Comparison of ENCODE assay signal across 23 cellular contexts in genomic region chrX:134573683-134574035, GRCh38.
DNase-seq lines count a peak whose midpoint lies in the region; ATAC-seq and TF ChIP-seq lines count a peak whose summit lies in the region.
"Had no signal": no experiment of that assay in that cellular context is flagged by ENCODE, and none has a peak within 500 bp of the region (broad histone marks: within the 10 kb centered on the region; RNA-seq: fewer than 3 reads in every experiment).

No MANE protein-coding gene starts in this region.

- no peak overlapping the region for H3K14ac ChIP-seq in IMR-90 (replicated peaks; ENCODE audit: low read depth, low read length)

- H3K4me3 Mint-ChIP-seq in activated CD4-positive, alpha-beta memory T cell treated with anti-CD3 and anti-CD28 coated beads, Interleukin-2, amount 10 ng/mL, durations not matched to agents 7 days and 5 days: no peak overlapping the region

- no peak overlapping the region for H3K56ac ChIP-seq in IMR-90 (ENCODE audit: extremely low read depth, insufficient read depth, low read length)

- POLR2A ChIA-PET in IMR-90 (lab: Charles Lee; ENCODE audit: unreplicated experiment): no interaction called here
- POLR2A ChIA-PET in PC-9 (lab: Charles Lee; ENCODE audit: unreplicated experiment): no interaction called here
- POLR2A ChIA-PET in activated CD4-positive, alpha-beta memory T cell treated with anti-CD3 and anti-CD28 coated beads, Interleukin-2, amount 10 ng/mL, durations not matched to agents 7 days and 5 days (lab: Charles Lee): no interaction called here

- peaks cover 6% of the 10 kb centered on the region; the same call in 1 of the 2 replicates for H3K9me1 ChIP-seq in IMR-90 (ENCODE audit: insufficient read depth, low read length)

- DNase-seq in IMR-90 (no peak), PC-9 (no peak), foreskin keratinocyte (no peak), GM13977 (ENCODE audit: low spot score) (no peak)
- no peak for DNase-seq in activated CD4-positive, alpha-beta memory T cell treated with anti-CD3 and anti-CD28 coated beads, Interleukin-2, amount 10 ng/mL, durations not matched to agents 7 days and 5 days
- DNase-seq in stimulated activated CD4-positive, alpha-beta T cell treated with anti-CD3 and anti-CD28 coated beads, Interleukin-4, amount 100 ng/mL, for 24 hours: no peak
- DNase-seq: DMS153, DND-41, GM23248, H7, Kasumi-1, MG63, NCI-H1105 treated with DMSO at 0.1 percent for 48 hours, NCI-H146, NCI-H1930, NCI-H2107, NCI-H524, NCI-H748 treated with DMSO at 0.1 percent for 48 hours, Right ventricle myocardium superior had no signal

- peaks cover 3% of the 10 kb centered on the region; the same call in 1 of the 2 replicates for H3K4me1 ChIP-seq in IMR-90 (ENCODE audit: control insufficient read depth, insufficient read depth, low read length)
- H3K4me1 ChIP-seq in PC-9 (replicated peaks; ENCODE audit: insufficient read depth): peaks cover 67% of the 10 kb centered on the region
- H3K4me1 ChIP-seq in foreskin keratinocyte: peaks cover 12% of the 10 kb centered on the region

- ATAC-seq in IMR-90 (ENCODE audit: low read depth) (no peak), foreskin keratinocyte (peak; percentile 7), GM19397 (IDR thresholded peaks at IDR 0.05; ENCODE audit: unreplicated experiment) (no peak)
- ATAC-seq: HepG2, K562 had no signal

- BruUV-seq in IMR-90 (replicated peaks; lab: Mats Ljungman, UMichigan) (no TSS peak), PC-9 (replicated peaks; lab: Mats Ljungman, UMichigan) (no TSS peak)

- TF ChIP-seq CTCF in IMR-90 (conservative IDR thresholded peaks at IDR 0.05; ENCODE audit: low read depth, low read length) (no peak), PC-9 (conservative IDR thresholded peaks at IDR 0.05) (no peak), foreskin keratinocyte (conservative IDR thresholded peaks at IDR 0.05) (no peak), GM13977 (IDR thresholded peaks at IDR 0.05; ENCODE audit: extremely low read depth, insufficient read depth, missing control alignments) (no peak)

- no peak overlapping the region for H3K18ac ChIP-seq in IMR-90 (ENCODE audit: low read depth, low read length)

- no peaks in the 10 kb centered on the region; the same call in 1 of the 2 replicates for H3K9me2 ChIP-seq in PC-9 (ENCODE audit: insufficient read depth)

- CTCF ChIA-PET in IMR-90 (lab: Yijun Ruan, JAX): no interaction called here
- CTCF ChIA-PET in PC-9 (lab: Charles Lee): interaction anchor here (0.6 to 0.8 kb wide), 2 partner anchors 190 to 206 kb away, joined by 3 read pairs; no protein-coding TSS in a partner anchor
- CTCF ChIA-PET in activated CD4-positive, alpha-beta memory T cell treated with anti-CD3 and anti-CD28 coated beads, Interleukin-2, amount 10 ng/mL, durations not matched to agents 7 days and 5 days (lab: Charles Lee): no interaction called here

- H2AK5ac ChIP-seq in IMR-90 (ENCODE audit: low read depth, low read length): 0 out of 2 replicates have a peak overlapping the region, but pooled peaks have one; percentile 10

- no peaks in the 10 kb centered on the region for H3K9me3 Mint-ChIP-seq in activated CD4-positive, alpha-beta memory T cell treated with anti-CD3 and anti-CD28 coated beads, Interleukin-2, amount 10 ng/mL, durations not matched to agents 7 days and 5 days

- H3K27me3 ChIP-seq in IMR-90 (ENCODE audit: control insufficient read depth, insufficient read depth, low read length) (no peaks in the 10 kb centered on the region; the same call in 1 of the 2 replicates), PC-9 (ENCODE audit: insufficient read depth, low read depth) (no peaks in the 10 kb centered on the region), foreskin keratinocyte (no peaks in the 10 kb centered on the region)
- H3K27me3 ChIP-seq: MG63, SJSA1 had no signal

- H4K91ac ChIP-seq in IMR-90 (ENCODE audit: insufficient read depth, low read depth, low read length): no peak overlapping the region; the same call in 1 of the 2 replicates

- no peak overlapping the region for H2AK9ac ChIP-seq in IMR-90 (replicated peaks; ENCODE audit: low read depth, low read length, poor library complexity)

- dilution Hi-C loops in IMR-90 (cut with HindIII; ENCODE audit: low sequenced_read_pairs, unreplicated experiment): no loop called here

- H3K27me3 Mint-ChIP-seq in activated CD4-positive, alpha-beta memory T cell treated with anti-CD3 and anti-CD28 coated beads, Interleukin-2, amount 10 ng/mL, durations not matched to agents 7 days and 5 days: peaks cover 10% of the 10 kb centered on the region

- H3K4me3 ChIP-seq in IMR-90 (ENCODE audit: insufficient read depth, low read depth, low read length) (no peak overlapping the region), PC-9 (no peak overlapping the region)
- H3K4me3 ChIP-seq: GM23248, K562, MG63, SJSA1 had no signal

- H3K27ac ChIP-seq in IMR-90 (ENCODE audit: insufficient read depth, low read length) (no peak overlapping the region), PC-9 (peak overlapping the region; percentile 58), foreskin keratinocyte (no peak overlapping the region)
- H3K27ac ChIP-seq: GM23248, SJSA1 had no signal

- H3K23ac ChIP-seq in IMR-90 (ENCODE audit: low read depth, low read length): no peak overlapping the region

- H3F3A ChIP-seq in PC-9 (ENCODE audit: insufficient read depth, low read depth): peaks cover 47% of the 10 kb centered on the region

- intact Hi-C loops in IMR-90 (cut with micrococcal nuclease) (no loop called here), PC-9 (cut with micrococcal nuclease; ENCODE audit: unreplicated experiment) (no loop called here)

- no peak overlapping the region for H2BK15ac ChIP-seq in IMR-90 (ENCODE audit: low read depth, low read length)

- H4K20me1 ChIP-seq in IMR-90 (ENCODE audit: insufficient read depth, low read length) (no peaks in the 10 kb centered on the region), PC-9 (ENCODE audit: insufficient read depth) (no peaks in the 10 kb centered on the region)

- H3K79me1 ChIP-seq in IMR-90 (ENCODE audit: low read depth in 1 of 2, low read length in 2 of 2): no peaks in the 10 kb centered on the region

- H2BK5ac ChIP-seq in IMR-90 (ENCODE audit: low read depth, low read length, poor library complexity, severe bottlenecking): no peak overlapping the region

- peaks cover 4% of the 10 kb centered on the region for H3K4me1 Mint-ChIP-seq in activated CD4-positive, alpha-beta memory T cell treated with anti-CD3 and anti-CD28 coated beads, Interleukin-2, amount 10 ng/mL, durations not matched to agents 7 days and 5 days

- in situ Hi-C loops in IMR-90 (cut with MboI; ENCODE audit: low sequenced_read_pairs): no loop called here
- in situ Hi-C loops in GM13977 (cut with MboI; ENCODE audit: low pct_unique_long_range_greater_than_20kb, low sequenced_read_pairs, unreplicated experiment): no loop called here

- no peaks in the 10 kb centered on the region for H3K36me3 ChIP-seq in IMR-90 (ENCODE audit: control insufficient read depth, insufficient read depth, low read length)
- H3K36me3 ChIP-seq in PC-9 (ENCODE audit: low read depth): no peaks in the 10 kb centered on the region
- H3K36me3 ChIP-seq: MG63, SJSA1 had no signal

- no peak overlapping the region for H4K8ac ChIP-seq in IMR-90 (ENCODE audit: low read depth in 2 of 2, low read length in 2 of 2)

- H3K36me3 Mint-ChIP-seq in activated CD4-positive, alpha-beta memory T cell treated with anti-CD3 and anti-CD28 coated beads, Interleukin-2, amount 10 ng/mL, durations not matched to agents 7 days and 5 days (ENCODE audit: low read depth): no peaks in the 10 kb centered on the region

- no CpG with 5 or more reads among the region's 5 CpGs for WGBS in IMR-90 (ENCODE audit: extremely low coverage in 2 of 2, insufficient read length in 1 of 2), 2 experiments

- H3K9ac ChIP-seq in IMR-90 (ENCODE audit: low read depth, low read length): no peak overlapping the region
- H3K9ac ChIP-seq: GM23248 had no signal

- no peak for TF ChIP-seq RAD21 in IMR-90 (IDR thresholded peaks at IDR 0.05; ENCODE audit: low read length)

- no peak overlapping the region for H3K27ac Mint-ChIP-seq in activated CD4-positive, alpha-beta memory T cell treated with anti-CD3 and anti-CD28 coated beads, Interleukin-2, amount 10 ng/mL, durations not matched to agents 7 days and 5 days

- no peaks in the 10 kb centered on the region for H3K79me2 ChIP-seq in PC-9 (ENCODE audit: low read depth)

- H3K9me3 ChIP-seq in IMR-90 (ENCODE audit: control insufficient read depth, insufficient read depth, low read length) (0 out of 2 replicates have a peak, but pooled peaks cover 2% of the 10 kb centered on the region), PC-9 (ENCODE audit: insufficient read depth, low read depth) (no peaks in the 10 kb centered on the region)
- H3K9me3 ChIP-seq: MG63, SJSA1 had no signal

- no peak overlapping the region for H2AFZ ChIP-seq in IMR-90 (replicated peaks; ENCODE audit: low read length, poor library complexity)
- H2AFZ ChIP-seq in PC-9: no peak overlapping the region
- H2AFZ ChIP-seq: GM23248 had no signal

- H3K4ac ChIP-seq in IMR-90 (ENCODE audit: low read depth, low read length): 0 out of 2 replicates have a peak overlapping the region, but pooled peaks have one; percentile 2

- H4K5ac ChIP-seq in IMR-90 (ENCODE audit: low read depth, low read length): no peak overlapping the region

- H2BK120ac ChIP-seq in IMR-90 (ENCODE audit: low read depth, low read length): no peak overlapping the region

- TF ChIP-seq POLR2A in IMR-90 (IDR thresholded peaks at IDR 0.05; ENCODE audit: low read depth, low read length): no peak

- H2BK20ac ChIP-seq in IMR-90 (ENCODE audit: low read depth, low read length): no peak overlapping the region

- H3K4me2 ChIP-seq in IMR-90 (ENCODE audit: low read depth, low read length) (no peak overlapping the region), PC-9 (peak overlapping the region; percentile 64)

TF ChIP-seq in IMR-90, 13 proteins besides CTCF, POLR2A, EP300 and RAD21 (continues in another document):
- TF ChIP-seq MAFK (IDR thresholded peaks at IDR 0.05; ENCODE audit: low read depth, low read length): no peak
- no peak for TF ChIP-seq ELK1 (IDR thresholded peaks at IDR 0.05; ENCODE audit: borderline replicate concordance, low read depth, low read length)
- no peak for TF ChIP-seq MXI1 (IDR thresholded peaks at IDR 0.05; ENCODE audit: borderline replicate concordance, low read depth, low read length)
